14 cellular contexts compared by ENCODE assay signal in the genomic region with DNA sequence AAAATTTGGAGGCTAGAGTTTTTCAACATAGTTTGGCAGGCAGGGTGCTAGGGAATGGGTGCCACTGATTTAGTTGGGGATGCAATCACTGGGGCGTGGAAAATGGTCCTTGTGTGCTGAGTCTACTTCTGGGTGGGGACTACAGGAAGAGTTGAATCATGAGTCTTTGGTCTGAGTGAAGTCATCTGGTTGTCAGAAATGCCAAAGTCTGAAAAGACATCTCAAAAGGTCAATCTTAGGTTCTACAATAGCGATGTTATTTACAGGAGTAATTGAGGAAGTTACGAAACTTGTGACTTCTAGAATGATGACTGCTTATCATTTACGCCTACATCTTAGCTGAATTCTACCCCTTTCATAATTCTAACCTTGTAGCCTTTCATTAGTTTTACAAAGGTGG.
DNase-seq lines count a peak whose midpoint lies in the region; ATAC-seq and TF ChIP-seq lines count a peak whose summit lies in the region.
"Had no signal": no experiment of that assay in that cellular context is flagged by ENCODE, and none has a peak within 500 bp of the region (broad histone marks: within the 10 kb centered on the region; RNA-seq: fewer than 3 reads in every experiment).

No MANE protein-coding gene starts in this region.

- WGBS in spleen, 5 donors: 56 to 73% (median 64%) methylated on average over 4 of the region's 4 CpGs

- ATAC-seq in Right ventricle myocardium superior (ENCODE audit: poor library complexity) (peak; percentile 38), HG02870 (IDR thresholded peaks at IDR 0.05; ENCODE audit: unreplicated experiment) (no peak), HG03280 (IDR thresholded peaks at IDR 0.05; ENCODE audit: unreplicated experiment) (no peak)
- ATAC-seq: natural killer cell, T-cell had no signal

- in situ Hi-C loops in KBM-7 (cut with MboI; ENCODE audit: low pct_unique_long_range_greater_than_20kb, low sequenced_read_pairs) (no loop called here), SK-MEL-5 (cut with HindIII; ENCODE audit: low pct_unique_long_range_greater_than_20kb, low sequenced_read_pairs) (no loop called here)

- DNase-seq in KBM-7 (peak; percentile 18), SK-MEL-5 (ENCODE audit: low read depth, low spot score) (peak; percentile 97), Right ventricle myocardium superior (no peak), spleen (no peak)
- DNase-seq in activated effector memory CD4-positive, alpha-beta T cell treated with anti-CD3 and anti-CD28 coated beads, Interleukin-2, amount 50 U/mL, for 16 hours: no peak
- DNase-seq: CD4-positive, alpha-beta memory T cell; cortex of kidney; kidney; natural killer cell; NCI-H2171 treated with DMSO at 0.1 percent for 48 hours; T-cell had no signal

- intact Hi-C loops in Right ventricle myocardium superior (cut with DNase I): no loop called here
- intact Hi-C loops in spleen (cut with DNase I; ENCODE audit: low total_unique reads): no loop called here

- no peaks in the 10 kb centered on the region for H3K36me3 ChIP-seq in spleen
- H3K36me3 ChIP-seq: adrenal gland had no signal

- no peak for TF ChIP-seq CTCF in spleen (IDR thresholded peaks at IDR 0.05 in 8 of 11, conservative IDR thresholded peaks at IDR 0.05 in 3 of 11)

- H3K27me3 ChIP-seq in spleen (replicated peaks in 1 of 7): no peaks in the 10 kb centered on the region
- H3K27me3 ChIP-seq: adrenal gland had no signal

- no peaks in the 10 kb centered on the region for H3K9me3 ChIP-seq in spleen
- H3K9me3 ChIP-seq: adrenal gland had no signal

- TF ChIP-seq POLR2A in spleen (IDR thresholded peaks at IDR 0.05): no peak

- H3K4me1 ChIP-seq in spleen: peaks cover 0 to 4% (median 0%) of the 10 kb centered on the region in 6 donors
- H3K4me1 ChIP-seq: adrenal gland had no signal

- H3K4me3 ChIP-seq in spleen: no peak overlapping the region
- H3K4me3 ChIP-seq: adrenal gland had no signal

- peak overlapping the region in 5 of 8 donors; percentile 15 to 36 (median 30) for H3K27ac ChIP-seq in spleen
- H3K27ac ChIP-seq: adrenal gland had no signal

Comparison
In these comparisons a context has a peak if more than half of its experiments do, and no peak if none do; other contexts are left out.
1. DNase-seq: peak in KBM-7 (single experiment) and SK-MEL-5 (single experiment); none in Right ventricle myocardium superior (single experiment), spleen (single experiment) and activated effector memory CD4-positive, alpha-beta T cell treated with anti-CD3 and anti-CD28 coated beads, Interleukin-2, amount 50 U/mL, for 16 hours (single experiment).